ENCODE assay signal across 18 cellular contexts in the genomic region with DNA sequence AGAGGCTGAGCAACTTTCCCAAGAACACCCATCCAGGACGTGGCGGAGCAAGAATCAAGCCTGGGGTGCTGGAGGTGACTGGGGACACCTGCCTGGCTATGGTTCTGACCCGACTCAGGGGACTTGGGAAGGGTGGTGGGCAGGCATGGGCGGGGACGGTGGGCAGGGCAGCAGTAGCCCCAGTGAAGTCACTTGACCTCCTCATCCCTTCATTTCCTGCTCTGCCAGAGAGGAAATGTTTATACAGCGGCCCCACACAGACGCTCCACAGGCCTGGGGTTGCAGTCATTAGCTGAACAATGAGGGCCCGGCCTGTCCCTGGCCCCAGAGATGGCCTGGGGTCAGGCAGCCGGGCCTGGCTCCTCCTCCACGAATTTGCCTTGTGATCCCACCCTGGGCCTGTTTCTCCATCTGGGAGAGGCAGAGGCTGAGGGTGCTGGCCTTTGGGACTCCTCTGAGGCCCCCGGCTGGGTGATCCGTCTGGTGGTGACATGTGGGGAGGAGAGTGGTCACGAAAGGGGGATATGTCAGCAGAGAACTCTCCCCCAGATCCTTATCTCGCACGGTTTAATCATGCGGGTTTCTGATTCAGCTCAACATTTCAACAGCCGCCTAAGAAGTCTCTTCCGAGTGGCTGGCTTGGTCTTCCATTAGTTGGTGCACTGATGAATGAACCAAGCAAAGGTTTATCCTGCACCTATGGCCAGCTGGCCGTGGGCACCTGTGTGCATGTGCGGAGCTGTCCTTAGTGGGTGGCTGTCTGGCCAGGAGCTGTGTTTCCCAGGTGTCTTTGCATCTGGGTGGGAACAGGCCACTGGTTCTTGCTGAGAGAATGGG.
A peak's percentile ranks its signal among the peaks of the same experiment; 100 is the strongest.
DNase-seq lines count a peak whose midpoint lies in the region; ATAC-seq, FAIRE-seq and TF ChIP-seq lines count a peak whose summit lies in the region.
"Had no signal": no experiment of that assay in that cellular context is flagged by ENCODE, and none has a peak within 500 bp of the region (broad histone marks: within the 10 kb centered on the region; RNA-seq: fewer than 3 reads in every experiment).

No MANE protein-coding gene starts in this region.

- no peaks in the 10 kb centered on the region; the same call in 1 of the 2 replicates for H3K9me3 ChIP-seq in AG04450 (ENCODE audit: control insufficient read depth, insufficient read depth, low read length)
- no peaks in the 10 kb centered on the region for H3K9me3 ChIP-seq in mucosa of descending colon
- H3K9me3 ChIP-seq: Caco-2, neutrophil had no signal

- peak; percentile 15 for ATAC-seq in mucosa of descending colon
- no peak for ATAC-seq in GM19455 (IDR thresholded peaks at IDR 0.05; ENCODE audit: unreplicated experiment)
- ATAC-seq: activated CD4-positive, CD25-positive, alpha-beta regulatory T cell treated with anti-CD3 and anti-CD28 coated beads, Interleukin-2, amount 50 U/mL, for 24 hours; activated naive CD4-positive, alpha-beta T cell treated with anti-CD3 and anti-CD28 coated beads, Interleukin-2, amount 50 U/mL, for 72 hours; K562; PC-3; stimulated activated effector memory CD8-positive, alpha-beta T cell treated with anti-CD3 and anti-CD28 coated beads, Interleukin-12 subunit alpha, Interleukin-12 subunit beta, amount 100 ng/mL, for 72 hours had no signal

- peak overlapping the region; percentile 68 for H3K27ac ChIP-seq in AG04450 (ENCODE audit: low read depth, low read length)
- H3K27ac ChIP-seq: cardiac muscle cell, neutrophil had no signal

- TF ChIP-seq CTCF in AG04450 (IDR thresholded peaks at IDR 0.05; ENCODE audit: low read depth, low read length) (no peak), NB4 (IDR thresholded peaks at IDR 0.05; ENCODE audit: low read depth, low read length) (no peak), mucosa of descending colon (IDR thresholded peaks at IDR 0.05) (no peak)

- H3K27me3 ChIP-seq in AG04450 (ENCODE audit: control insufficient read depth, insufficient read depth, low read length): no peaks in the 10 kb centered on the region
- H3K27me3 ChIP-seq: cardiac muscle cell had no signal

- no peak overlapping the region for H3K4me3 ChIP-seq in AG04450 (ENCODE audit: low read depth, low read length)
- no peak overlapping the region for H3K4me3 ChIP-seq in NB4 (ENCODE audit: low read depth, low read length)
- H3K4me3 ChIP-seq in mucosa of descending colon: no peak overlapping the region
- H3K4me3 ChIP-seq: cardiac muscle cell, K562 had no signal

- TF ChIP-seq POLR2A in NB4 (IDR thresholded peaks at IDR 0.05; ENCODE audit: extremely low read depth, insufficient read length) (no peak), GM12892 (IDR thresholded peaks at IDR 0.05; ENCODE audit: low read depth, low read length) (no peak)

- no peaks in the 10 kb centered on the region for H3K4me1 ChIP-seq in mucosa of descending colon (ENCODE audit: low read depth)
- H3K4me1 ChIP-seq: Caco-2 had no signal

- CTCF ChIA-PET in AG04450 (lab: Charles Lee): no interaction called here

- no peak for FAIRE-seq in GM12892 (lab: Jason Lieb, UNC)
- FAIRE-seq: K562 had no signal

- H3K36me3 ChIP-seq in mucosa of descending colon (ENCODE audit: low read depth): no peaks in the 10 kb centered on the region
- H3K36me3 ChIP-seq: cardiac muscle cell, neutrophil had no signal

- no peak for DNase-seq in AG04450 (ENCODE audit: low read depth, low spot score)
- DNase-seq in NB4 (ENCODE audit: low read depth): peak; percentile 89
- peak; percentile 4 for DNase-seq in foreskin melanocyte
- DNase-seq in mucosa of descending colon: no peak
- no peak for DNase-seq in NCI-H774 (lab: John Stamatoyannopoulos, UW)
- no peak for DNase-seq in NOMO-1 treated with dmso at 0.1 percent for 144 hours (lab: John Stamatoyannopoulos, UW; ENCODE audit: unreplicated experiment)
- DNase-seq in GM12892 (ENCODE audit: insufficient read length): no peak
- DNase-seq: NCI-H1436 treated with DMSO at 0.1 percent for 48 hours, NCI-H446, PC-3 had no signal

- POLR2A ChIA-PET in AG04450 (lab: Yijun Ruan, JAX): interaction anchor here (0.5 kb wide), 1 partner anchor 437 kb away, joined by 3 read pairs; no protein-coding TSS in a partner anchor

- intact Hi-C loops in mucosa of descending colon (cut with DNase I, micrococcal nuclease): loop anchor here (5.0 to 10.0 kb wide), 2 partner anchors 440 to 447 kb away; partner anchors contain the start of gene FOXF1 (in 1 of the 2)

Comparison
In these comparisons a context has a peak if more than half of its experiments do, and no peak if none do; other contexts are left out.
1. DNase-seq: peak in NB4 (single experiment) and foreskin melanocyte (single experiment); none in AG04450 (single experiment), mucosa of descending colon (0 of 3), NCI-H774 (single experiment), NOMO-1 treated with dmso at 0.1 percent for 144 hours (single experiment) and GM12892 (single experiment).